Comparison of ENCODE assay signal across 16 cellular contexts in genomic region chr10:133280391-133281059, GRCh38. TPM values are rescaled to one million over a fixed set of nuclear protein-coding genes. Genes with fewer than 3 reads are reported as not detected.
"Had no signal": no experiment of that assay in that cellular context is flagged by ENCODE, and none has a peak within 500 bp of the region (broad histone marks: within the 10 kb centered on the region; RNA-seq: fewer than 3 reads in every experiment).

No MANE protein-coding gene starts in this region.

- H3K9me3 ChIP-seq: gastrocnemius medialis, transverse colon had no signal

- H3K4me3 Mint-ChIP-seq: activated naive CD4-positive, alpha-beta T cell treated with anti-CD3 and anti-CD28 coated beads for 36 hours; neural crest cell had no signal

- FAIRE-seq: colon had no signal

- ATAC-seq: gastrocnemius medialis, left ventricle myocardium superior had no signal

- H3K27ac Mint-ChIP-seq: activated naive CD4-positive, alpha-beta T cell treated with anti-CD3 and anti-CD28 coated beads for 36 hours had no signal

- H3K9me3 Mint-ChIP-seq: activated naive CD4-positive, alpha-beta T cell treated with anti-CD3 and anti-CD28 coated beads for 36 hours; neural crest cell had no signal

- H3K4me1 ChIP-seq: gastrocnemius medialis had no signal

- DNase-seq: activated CD4-positive, CD25-positive, alpha-beta regulatory T cell; activated CD8-positive, alpha-beta memory T cell treated with anti-CD3 and anti-CD28 coated beads, Interleukin-2, amount 50 U/mL, for 4 hours; activated naive CD4-positive, alpha-beta T cell treated with anti-CD3 and anti-CD28 coated beads for 36 hours; gastrocnemius medialis; left ventricle myocardium superior; retina; transverse colon had no signal

- H3K27ac ChIP-seq: cardiac muscle cell, gastrocnemius medialis, parathyroid adenoma had no signal

- H2AFZ ChIP-seq: parathyroid adenoma had no signal

- H3K79me2 ChIP-seq: parathyroid adenoma had no signal

- H3K9ac ChIP-seq: parathyroid adenoma had no signal

- H3K4me3 ChIP-seq: cardiac muscle cell, gastrocnemius medialis, transverse colon had no signal

RNA-seq across cellular contexts. Expression of gene VENTX, which starts 42.9 kb away (rescaled TPM):
- total RNA-seq: activated naive CD4-positive, alpha-beta T cell treated with anti-CD3 and anti-CD28 coated beads for 36 hours; cardiac muscle cell; kidney epithelial cell; neural crest cell; skeletal muscle tissue; T-helper 2 cell treated with Interferon-gamma antibody and Interleukin-4, amounts not matched to agents 100 ng/mL and 5 ng/mL, for 36 hours had no signal
- polyA plus RNA-seq: cardiac muscle cell had no signal

RNA-seq across cellular contexts. Expression of gene UTF1, which starts 50.5 kb away (rescaled TPM):
- total RNA-seq: activated naive CD4-positive, alpha-beta T cell treated with anti-CD3 and anti-CD28 coated beads for 36 hours; cardiac muscle cell; gastrocnemius medialis; kidney epithelial cell; left ventricle myocardium superior; mesenteric fat pad; neural crest cell; skeletal muscle tissue; subcutaneous adipose tissue; T-helper 2 cell treated with Interferon-gamma antibody and Interleukin-4, amounts not matched to agents 100 ng/mL and 5 ng/mL, for 36 hours; transverse colon had no signal
- polyA plus RNA-seq: cardiac muscle cell had no signal
